15 cellular contexts compared by ENCODE assay signal in genomic region chr14:103179078-103179477, GRCh38. TPM values are rescaled to one million over a fixed set of nuclear protein-coding genes. Genes with fewer than 3 reads are reported as not detected.
DNase-seq lines count a peak whose midpoint lies in the region; ATAC-seq and TF ChIP-seq lines count a peak whose summit lies in the region.
"Had no signal": no experiment of that assay in that cellular context is flagged by ENCODE, and none has a peak within 500 bp of the region (broad histone marks: within the 10 kb centered on the region; RNA-seq: fewer than 3 reads in every experiment).

No MANE protein-coding gene starts in this region.

- H3K36me3 ChIP-seq in Karpas-422 (ENCODE audit: insufficient read depth, low read length) (no peaks in the 10 kb centered on the region), lung (ENCODE audit: control insufficient read depth in 2 of 2, insufficient read depth in 2 of 2, low read length in 2 of 2) (no peaks in the 10 kb centered on the region), parathyroid adenoma (ENCODE audit: control insufficient read depth, insufficient read depth, low read length) (no peaks in the 10 kb centered on the region)
- H3K36me3 ChIP-seq: HAP-1 had no signal

- H3K4me2 ChIP-seq in Karpas-422 (ENCODE audit: low read depth, low read length, poor library complexity, severe bottlenecking) (no peak overlapping the region), parathyroid adenoma (ENCODE audit: low read length) (no peak overlapping the region)
- H3K4me2 ChIP-seq: BLaER1 treated with 17β-estradiol and CSF1 and Interleukin-3, amounts not matched to agents 10 nM and 100 nM had no signal

- no peaks in the 10 kb centered on the region for H4K20me1 ChIP-seq in Karpas-422 (ENCODE audit: insufficient read depth, low read depth, low read length)
- H4K20me1 ChIP-seq: BLaER1 treated with 17β-estradiol and CSF1 and Interleukin-3, amounts not matched to agents 10 nM and 100 nM had no signal

- no peaks in the 10 kb centered on the region; the same call in 1 of the 2 replicates for H3K27me3 ChIP-seq in Karpas-422 (ENCODE audit: low read length)
- no peaks in the 10 kb centered on the region for H3K27me3 ChIP-seq in lung (ENCODE audit: control insufficient read depth, insufficient read depth)
- no peaks in the 10 kb centered on the region for H3K27me3 ChIP-seq in parathyroid adenoma (ENCODE audit: control insufficient read depth, insufficient read depth, low read length)
- H3K27me3 ChIP-seq: BLaER1 treated with 17β-estradiol and CSF1 and Interleukin-3, amounts not matched to agents 10 nM and 100 nM had no signal

- 49 to 54% methylated on average over 5 of the region's 5 CpGs for WGBS in lung, 2 donors

- peaks cover 3% of the 10 kb centered on the region for H3K9me3 Mint-ChIP-seq in activated CD8-positive, alpha-beta T cell treated with anti-CD3 and anti-CD28 coated beads for 36 hours
- no peaks in the 10 kb centered on the region for H3K9me3 Mint-ChIP-seq in activated CD8-positive, alpha-beta T cell treated with anti-CD3 and anti-CD28 coated beads, Interleukin-2, amount 10 ng/mL, durations not matched to agents 7 days and 5 days (ENCODE audit: insufficient read depth)

- H3K79me2 ChIP-seq in Karpas-422 (ENCODE audit: low read length) (no peaks in the 10 kb centered on the region), parathyroid adenoma (no peaks in the 10 kb centered on the region)

- H3K4me1 ChIP-seq in Karpas-422 (ENCODE audit: low read length) = no peaks in the 10 kb centered on the region
- H3K4me1 ChIP-seq in lung (ENCODE audit: control insufficient read depth in 2 of 2, insufficient read depth in 2 of 2, low read length in 2 of 2) = peaks cover 0 to 5% of the 10 kb centered on the region in 2 donors
- no peaks in the 10 kb centered on the region for H3K4me1 ChIP-seq in parathyroid adenoma
- H3K4me1 ChIP-seq: BLaER1 treated with 17β-estradiol and CSF1 and Interleukin-3, amounts not matched to agents 10 nM and 100 nM; HAP-1 had no signal

- peaks cover 3% of the 10 kb centered on the region for H3K4me1 Mint-ChIP-seq in activated CD8-positive, alpha-beta T cell treated with anti-CD3 and anti-CD28 coated beads for 36 hours (ENCODE audit: low read depth)
- peaks cover 5% of the 10 kb centered on the region for H3K4me1 Mint-ChIP-seq in activated CD8-positive, alpha-beta T cell treated with anti-CD3 and anti-CD28 coated beads, Interleukin-2, amount 10 ng/mL, durations not matched to agents 7 days and 5 days (ENCODE audit: low read depth)
- H3K4me1 Mint-ChIP-seq: CD4-positive, CD25-positive, alpha-beta regulatory T cell had no signal

- POLR2A ChIA-PET in activated CD8-positive, alpha-beta T cell treated with anti-CD3 and anti-CD28 coated beads for 36 hours (lab: Charles Lee) = interaction anchor here (0.8 kb wide), 1 partner anchor 20 kb away, joined by 3 read pairs; no protein-coding TSS in a partner anchor
- POLR2A ChIA-PET in activated CD8-positive, alpha-beta T cell treated with anti-CD3 and anti-CD28 coated beads, Interleukin-2, amount 10 ng/mL, durations not matched to agents 7 days and 5 days (lab: Charles Lee) = no interaction called here

- H3K27ac ChIP-seq in Karpas-422 (ENCODE audit: low read length) = no peak overlapping the region
- no peak overlapping the region for H3K27ac ChIP-seq in lung (ENCODE audit: low read depth in 1 of 2, low read length in 1 of 2)
- no peak overlapping the region for H3K27ac ChIP-seq in parathyroid adenoma
- H3K27ac ChIP-seq: BLaER1 treated with 17β-estradiol and CSF1 and Interleukin-3, amounts not matched to agents 10 nM and 100 nM; HL-60 had no signal

- no peak overlapping the region for H3K4me3 ChIP-seq in Karpas-422 (ENCODE audit: low read length)
- H3K4me3 ChIP-seq in lung = no peak overlapping the region
- no peak overlapping the region for H3K4me3 ChIP-seq in parathyroid adenoma (ENCODE audit: low read depth, low read length)
- H3K4me3 ChIP-seq: BLaER1 treated with 17β-estradiol and CSF1 and Interleukin-3, amounts not matched to agents 10 nM and 100 nM; HAP-1 had no signal

- ATAC-seq in activated CD8-positive, alpha-beta T cell treated with anti-CD3 and anti-CD28 coated beads for 36 hours = no peak
- ATAC-seq in activated CD8-positive, alpha-beta T cell treated with anti-CD3 and anti-CD28 coated beads, Interleukin-2, amount 10 ng/mL, durations not matched to agents 7 days and 5 days = no peak
- ATAC-seq in lung (ENCODE audit: insufficient read depth, low FRiP score) (peak; percentile 82), Right ventricle myocardium inferior (no peak)

- no peaks in the 10 kb centered on the region for H3K9me2 ChIP-seq in Karpas-422 (replicated peaks; ENCODE audit: insufficient read depth, low read length)

- TF ChIP-seq CTCF in activated CD8-positive, alpha-beta T cell treated with anti-CD3 and anti-CD28 coated beads for 36 hours (IDR thresholded peaks at IDR 0.05) = no peak
- TF ChIP-seq CTCF in lung (IDR thresholded peaks at IDR 0.05; ENCODE audit: control extremely low read depth, extremely low read depth) (no peak), parathyroid adenoma (IDR thresholded peaks at IDR 0.05) (no peak)

- H3K9me3 ChIP-seq in Karpas-422 (ENCODE audit: low read length) = no peaks in the 10 kb centered on the region; the same call in 1 of the 2 replicates
- peaks cover 0 to 11% of the 10 kb centered on the region in 2 donors for H3K9me3 ChIP-seq in lung (ENCODE audit: control insufficient read depth in 2 of 2, insufficient read depth in 1 of 2, low read length in 1 of 2)
- H3K9me3 ChIP-seq in parathyroid adenoma (ENCODE audit: control insufficient read depth, low read length) = no peaks in the 10 kb centered on the region
- H3K9me3 ChIP-seq: HAP-1 had no signal

- H3K27me3 Mint-ChIP-seq in activated CD8-positive, alpha-beta T cell treated with anti-CD3 and anti-CD28 coated beads for 36 hours = peaks cover 2% of the 10 kb centered on the region
- H3K27me3 Mint-ChIP-seq in activated CD8-positive, alpha-beta T cell treated with anti-CD3 and anti-CD28 coated beads, Interleukin-2, amount 10 ng/mL, durations not matched to agents 7 days and 5 days (ENCODE audit: low read depth) = peaks cover 6% of the 10 kb centered on the region

- peak; percentile 5 for DNase-seq in activated CD8-positive, alpha-beta T cell treated with anti-CD3 and anti-CD28 coated beads for 36 hours
- DNase-seq in activated CD8-positive, alpha-beta T cell treated with anti-CD3 and anti-CD28 coated beads, Interleukin-2, amount 10 ng/mL, durations not matched to agents 7 days and 5 days = no peak
- DNase-seq in Karpas-422 (peak; percentile 39), lung (ENCODE audit: low spot score) (peak; percentile 59), Right ventricle myocardium inferior (ENCODE audit: missing footprints) (no peak), NCI-H446 treated with DMSO at 0.1 percent for 48 hours (lab: John Stamatoyannopoulos, UW) (no peak), NCI-H82 treated with DMSO at 0.1 percent for 48 hours (lab: John Stamatoyannopoulos, UW; ENCODE audit: unreplicated experiment) (no peak)
- DNase-seq: ACHN; Calu3; CD4-positive, CD25-positive, alpha-beta regulatory T cell; DMS 273 treated with DMSO at 0.1 percent for 48 hours had no signal

- no peak overlapping the region for H3K4me3 Mint-ChIP-seq in activated CD8-positive, alpha-beta T cell treated with anti-CD3 and anti-CD28 coated beads for 36 hours
- H3K4me3 Mint-ChIP-seq in activated CD8-positive, alpha-beta T cell treated with anti-CD3 and anti-CD28 coated beads, Interleukin-2, amount 10 ng/mL, durations not matched to agents 7 days and 5 days = no peak overlapping the region
- H3K4me3 Mint-ChIP-seq: CD4-positive, CD25-positive, alpha-beta regulatory T cell had no signal

- intact Hi-C loops in activated CD8-positive, alpha-beta T cell treated with anti-CD3 and anti-CD28 coated beads for 36 hours (cut with micrococcal nuclease) = no loop called here
- intact Hi-C loops in Right ventricle myocardium inferior (cut with DNase I) = no loop called here

- H3K27ac Mint-ChIP-seq in activated CD8-positive, alpha-beta T cell treated with anti-CD3 and anti-CD28 coated beads for 36 hours = no peak overlapping the region
- H3K27ac Mint-ChIP-seq in activated CD8-positive, alpha-beta T cell treated with anti-CD3 and anti-CD28 coated beads, Interleukin-2, amount 10 ng/mL, durations not matched to agents 7 days and 5 days = no peak overlapping the region

- H3K9ac ChIP-seq in Karpas-422 (ENCODE audit: low read length) (no peak overlapping the region), parathyroid adenoma (no peak overlapping the region)
- H3K9ac ChIP-seq: BLaER1 treated with 17β-estradiol and CSF1 and Interleukin-3, amounts not matched to agents 10 nM and 100 nM had no signal

- H2AFZ ChIP-seq in Karpas-422 (ENCODE audit: low read length) (no peak overlapping the region), parathyroid adenoma (peak overlapping the region; percentile 18)

- CTCF ChIA-PET in activated CD8-positive, alpha-beta T cell treated with anti-CD3 and anti-CD28 coated beads for 36 hours (lab: Charles Lee) = interaction anchor here (1.2 to 1.6 kb wide), 3 partner anchors 71 to 74 kb away, joined by 3 to 5 read pairs (median 3); no protein-coding TSS in a partner anchor
- CTCF ChIA-PET in activated CD8-positive, alpha-beta T cell treated with anti-CD3 and anti-CD28 coated beads, Interleukin-2, amount 10 ng/mL, durations not matched to agents 7 days and 5 days (lab: Charles Lee) = interaction anchor here (1.4 kb wide), 1 partner anchor 74 kb away, joined by 4 read pairs; no protein-coding TSS in a partner anchor

- no peaks in the 10 kb centered on the region for H3K36me3 Mint-ChIP-seq in activated CD8-positive, alpha-beta T cell treated with anti-CD3 and anti-CD28 coated beads for 36 hours (ENCODE audit: low read depth)
- no peaks in the 10 kb centered on the region for H3K36me3 Mint-ChIP-seq in activated CD8-positive, alpha-beta T cell treated with anti-CD3 and anti-CD28 coated beads, Interleukin-2, amount 10 ng/mL, durations not matched to agents 7 days and 5 days (ENCODE audit: low read depth)
- H3K36me3 Mint-ChIP-seq: CD4-positive, CD25-positive, alpha-beta regulatory T cell had no signal

RNA-seq across cellular contexts. Expression of gene TNFAIP2, which starts 55.8 kb away (rescaled TPM):
- total RNA-seq in activated CD8-positive, alpha-beta T cell treated with anti-CD3 and anti-CD28 coated beads for 36 hours = 1 to 10 TPM; 1.1 to 1.2 TPM
- under 1 TPM; 0.23 to 0.71 TPM for total RNA-seq in activated CD8-positive, alpha-beta T cell treated with anti-CD3 and anti-CD28 coated beads, Interleukin-2, amount 10 ng/mL, durations not matched to agents 7 days and 5 days
- total RNA-seq in Karpas-422 (2014; rRNA removed; shearing (Covaris generic); ENCODE audit: low replicate concordance) = not detected in 2 replicates
- total RNA-seq in lung (100 to 1,000 TPM in 1 of 2 donors, 10 to 100 TPM in 1; 65.6 to 192 TPM), Right ventricle myocardium inferior (56.5 TPM)
- 100 to 1,000 TPM; 260 to 519 TPM for polyA plus RNA-seq in lung
- polyA plus RNA-seq: CD4-positive, CD25-positive, alpha-beta regulatory T cell had no signal

Comparison
In these comparisons a context has a peak if more than half of its experiments do, and no peak if none do; other contexts are left out.
1. DNase-seq: peak in activated CD8-positive, alpha-beta T cell treated with anti-CD3 and anti-CD28 coated beads for 36 hours (single experiment), Karpas-422 (single experiment) and lung (single experiment); none in activated CD8-positive, alpha-beta T cell treated with anti-CD3 and anti-CD28 coated beads, Interleukin-2, amount 10 ng/mL, durations not matched to agents 7 days and 5 days (single experiment), Right ventricle myocardium inferior (single experiment), NCI-H446 treated with DMSO at 0.1 percent for 48 hours (single experiment) and NCI-H82 treated with DMSO at 0.1 percent for 48 hours (single experiment).
2. RNA of gene TNFAIP2, which starts 55.8 kb away (total RNA-seq): 65.6 to 192 TPM in lung and 56.5 TPM in Right ventricle myocardium inferior (single experiment); 1.1 to 1.2 TPM in activated CD8-positive, alpha-beta T cell treated with anti-CD3 and anti-CD28 coated beads for 36 hours, 0.23 to 0.71 TPM in activated CD8-positive, alpha-beta T cell treated with anti-CD3 and anti-CD28 coated beads, Interleukin-2, amount 10 ng/mL, durations not matched to agents 7 days and 5 days and not detected in Karpas-422; every median in the first group is over 10 times any median in the second.